Comparison of ENCODE assay signal across 1 cellular context in genomic region chr3:52707585-52707984, GRCh38.
TF ChIP-seq lines count a peak whose summit lies in the region.

No MANE protein-coding gene starts in this region.

TF ChIP-seq in K562, 482 proteins besides CTCF, POLR2A, EP300 and RAD21:
- TF ChIP-seq SPI1 (IDR thresholded peaks at IDR 0.05; ENCODE audit: borderline replicate concordance, low read depth, low read length) (peak; percentile 75), TRIM24 (IDR thresholded peaks at IDR 0.05) (no peak)
